ENCODE assay signal across 23 cellular contexts in genomic region chr11:121523581-121524232, GRCh38.
DNase-seq lines count a peak whose midpoint lies in the region; ATAC-seq, FAIRE-seq and TF ChIP-seq lines count a peak whose summit lies in the region.
"Had no signal": no experiment of that assay in that cellular context is flagged by ENCODE, and none has a peak within 500 bp of the region (broad histone marks: within the 10 kb centered on the region; RNA-seq: fewer than 3 reads in every experiment).

No MANE protein-coding gene starts in this region.

- ATAC-seq in activated naive CD8-positive, alpha-beta T cell treated with anti-CD3 and anti-CD28 coated beads, Interleukin-2, amount 50 U/mL, for 24 hours: no peak
- ATAC-seq in stimulated activated naive B cell treated with anti-CD40 and anti-IgM and Interleukin-4, amounts not matched to agents 10 μg/mL and 1 μg/mL and 100 μg/mL, for 72 hours (replicated peaks): no peak
- ATAC-seq: GM23338; heart left ventricle; lower lobe of right lung; PC-3; stimulated activated memory B cell treated with anti-CD40 and anti-IgM and Interleukin-4, amounts not matched to agents 10 μg/mL and 1 μg/mL and 100 μg/mL, for 72 hours had no signal

- no peak for TF ChIP-seq CTCF in bronchial epithelial cell (IDR thresholded peaks at IDR 0.05; ENCODE audit: insufficient read depth, low read length, severe bottlenecking)

- POLR2A ChIA-PET in HEK293T (lab: Yijun Ruan, JAX): no interaction called here

- H3K4me1 Mint-ChIP-seq in activated naive CD8-positive, alpha-beta T cell (ENCODE audit: low read depth): peaks cover 43% of the 10 kb centered on the region
- H3K4me1 Mint-ChIP-seq in activated naive CD8-positive, alpha-beta T cell treated with anti-CD3 and anti-CD28 coated beads, Interleukin-2, amount 50 U/mL, for 24 hours: peaks cover 35% of the 10 kb centered on the region
- H3K4me1 Mint-ChIP-seq in stimulated activated naive B cell treated with anti-CD40 and anti-IgM and Interleukin-4, amounts not matched to agents 10 μg/mL and 1 μg/mL and 100 μg/mL, for 72 hours: peaks cover 18 to 34% of the 10 kb centered on the region in 2 donors
- H3K4me1 Mint-ChIP-seq: GM23338 had no signal

- peak overlapping the region; percentile 55 for H3K27ac Mint-ChIP-seq in activated naive CD8-positive, alpha-beta T cell
- no peak overlapping the region for H3K27ac Mint-ChIP-seq in activated naive CD8-positive, alpha-beta T cell treated with anti-CD3 and anti-CD28 coated beads, Interleukin-2, amount 50 U/mL, for 24 hours
- H3K27ac Mint-ChIP-seq in stimulated activated naive B cell treated with anti-CD40 and anti-IgM and Interleukin-4, amounts not matched to agents 10 μg/mL and 1 μg/mL and 100 μg/mL, for 72 hours: peak overlapping the region; percentile 20
- H3K27ac Mint-ChIP-seq: GM23338; stimulated activated memory B cell treated with anti-CD40 and anti-IgM and Interleukin-4, amounts not matched to agents 10 μg/mL and 1 μg/mL and 100 μg/mL, for 72 hours; T-helper 1 cell treated with Interleukin-12 subunit alpha and Interleukin-12 subunit beta and Interleukin-4 antibody, amounts not matched to agents 30 μg/mL and 1 μg/mL, for 36 hours had no signal

- H3K27me3 ChIP-seq in bronchial epithelial cell (ENCODE audit: control insufficient read depth, insufficient read depth, low read length): no peaks in the 10 kb centered on the region
- H3K27me3 ChIP-seq: heart left ventricle, ovary, SJCRH30, thyroid gland had no signal

- H3K4me3 ChIP-seq in bronchial epithelial cell (ENCODE audit: low read depth, low read length): no peak overlapping the region
- H3K4me3 ChIP-seq: GM23338, heart left ventricle, lower lobe of right lung, ovary, SJCRH30, thyroid gland had no signal

- DNase-seq in activated naive CD8-positive, alpha-beta T cell treated with anti-CD3 and anti-CD28 coated beads, Interleukin-2, amount 50 U/mL, for 24 hours: no peak
- DNase-seq in NCI-H2107 (lab: John Stamatoyannopoulos, UW) (peak; percentile 20), bronchial epithelial cell (ENCODE audit: low read depth) (no peak), HEK293T (ENCODE audit: extremely low spot score) (no peak), kidney tubule cell (ENCODE audit: low spot score) (no peak), AML-193 (lab: John Stamatoyannopoulos, UW) (no peak)
- no peak for DNase-seq in stimulated activated naive B cell treated with anti-CD40 and anti-IgM and Interleukin-4, amounts not matched to agents 10 μg/mL and 1 μg/mL and 100 μg/mL, for 72 hours
- DNase-seq: activated CD4-positive, alpha-beta T cell treated with anti-CD3 and anti-CD28 coated beads, Interleukin-2, amount 50 U/mL, for 48 hours; aorta; EL; heart left ventricle; lower lobe of right lung; NCI-H1694; NCI-H774; ovary; PC-3; thyroid gland; WERI-Rb-1 had no signal

- H3K9me3 Mint-ChIP-seq in activated naive CD8-positive, alpha-beta T cell (ENCODE audit: low read depth): peaks cover 7% of the 10 kb centered on the region
- H3K9me3 Mint-ChIP-seq in activated naive CD8-positive, alpha-beta T cell treated with anti-CD3 and anti-CD28 coated beads, Interleukin-2, amount 50 U/mL, for 24 hours: peaks cover 11% of the 10 kb centered on the region
- H3K9me3 Mint-ChIP-seq in stimulated activated naive B cell treated with anti-CD40 and anti-IgM and Interleukin-4, amounts not matched to agents 10 μg/mL and 1 μg/mL and 100 μg/mL, for 72 hours: peaks cover 0 to 5% of the 10 kb centered on the region in 2 donors
- H3K9me3 Mint-ChIP-seq: GM23338 had no signal

- CTCF ChIA-PET in HEK293T (lab: Yijun Ruan, JAX): no interaction called here

- peaks cover 34% of the 10 kb centered on the region for H3K36me3 Mint-ChIP-seq in activated naive CD8-positive, alpha-beta T cell
- H3K36me3 Mint-ChIP-seq in activated naive CD8-positive, alpha-beta T cell treated with anti-CD3 and anti-CD28 coated beads, Interleukin-2, amount 50 U/mL, for 24 hours (ENCODE audit: low read depth): peaks cover 42% of the 10 kb centered on the region
- H3K36me3 Mint-ChIP-seq in stimulated activated naive B cell treated with anti-CD40 and anti-IgM and Interleukin-4, amounts not matched to agents 10 μg/mL and 1 μg/mL and 100 μg/mL, for 72 hours: peaks cover 46 to 51% of the 10 kb centered on the region in 2 donors

- H3K27me3 Mint-ChIP-seq in activated naive CD8-positive, alpha-beta T cell: no peaks in the 10 kb centered on the region
- no peaks in the 10 kb centered on the region for H3K27me3 Mint-ChIP-seq in activated naive CD8-positive, alpha-beta T cell treated with anti-CD3 and anti-CD28 coated beads, Interleukin-2, amount 50 U/mL, for 24 hours
- no peaks in the 10 kb centered on the region for H3K27me3 Mint-ChIP-seq in stimulated activated naive B cell treated with anti-CD40 and anti-IgM and Interleukin-4, amounts not matched to agents 10 μg/mL and 1 μg/mL and 100 μg/mL, for 72 hours
- H3K27me3 Mint-ChIP-seq: stimulated activated memory B cell treated with anti-CD40 and anti-IgM and Interleukin-4, amounts not matched to agents 10 μg/mL and 1 μg/mL and 100 μg/mL, for 72 hours had no signal

- FAIRE-seq in bronchial epithelial cell (lab: Jason Lieb, UNC): peak; percentile 7

- H3K4me3 Mint-ChIP-seq in activated naive CD8-positive, alpha-beta T cell: no peak overlapping the region
- H3K4me3 Mint-ChIP-seq in activated naive CD8-positive, alpha-beta T cell treated with anti-CD3 and anti-CD28 coated beads, Interleukin-2, amount 50 U/mL, for 24 hours: no peak overlapping the region
- no peak overlapping the region for H3K4me3 Mint-ChIP-seq in stimulated activated naive B cell treated with anti-CD40 and anti-IgM and Interleukin-4, amounts not matched to agents 10 μg/mL and 1 μg/mL and 100 μg/mL, for 72 hours
- H3K4me3 Mint-ChIP-seq: GM23338; stimulated activated memory B cell treated with anti-CD40 and anti-IgM and Interleukin-4, amounts not matched to agents 10 μg/mL and 1 μg/mL and 100 μg/mL, for 72 hours; T-helper 1 cell treated with Interleukin-12 subunit alpha and Interleukin-12 subunit beta and Interleukin-4 antibody, amounts not matched to agents 30 μg/mL and 1 μg/mL, for 36 hours had no signal

- H3K36me3 ChIP-seq in bronchial epithelial cell (ENCODE audit: control insufficient read depth, insufficient read depth, low read length): no peaks in the 10 kb centered on the region
- H3K36me3 ChIP-seq: ovary, SJCRH30, thyroid gland, WERI-Rb-1 had no signal

TF ChIP-seq in HEK293T, 16 proteins besides CTCF, POLR2A, EP300 and RAD21:
- TF ChIP-seq CTBP1 (IDR thresholded peaks at IDR 0.05; ENCODE audit: borderline replicate concordance) (no peak), BHLHE40 (IDR thresholded peaks at IDR 0.05; ENCODE audit: borderline replicate concordance) (no peak), ARNT (IDR thresholded peaks at IDR 0.05) (no peak), ZNF384 (IDR thresholded peaks at IDR 0.05) (no peak), TARDBP (IDR thresholded peaks at IDR 0.05) (no peak), FOXM1 (IDR thresholded peaks at IDR 0.05; ENCODE audit: borderline replicate concordance) (no peak), PKNOX1 (IDR thresholded peaks at IDR 0.05) (no peak), ELF4 (IDR thresholded peaks at IDR 0.05) (no peak), FOXK2 (IDR thresholded peaks at IDR 0.05) (no peak), HDGF (IDR thresholded peaks at IDR 0.05; ENCODE audit: borderline replicate concordance) (no peak), SP1 (IDR thresholded peaks at IDR 0.05) (no peak), FOXA1 (IDR thresholded peaks at IDR 0.05) (no peak), SUZ12 (IDR thresholded peaks at IDR 0.05) (no peak), NFRKB (IDR thresholded peaks at IDR 0.05) (no peak), LEF1 (IDR thresholded peaks at IDR 0.05; ENCODE audit: borderline replicate concordance) (no peak), L3MBTL2 (conservative IDR thresholded peaks at IDR 0.05) (no peak)
